In genomic region chr11:123454796-123455195, GRCh38 we compare ENCODE assay signal across 15 cellular contexts. TPM values are rescaled to one million over a fixed set of nuclear protein-coding genes. Genes with fewer than 3 reads are reported as not detected.
DNase-seq lines count a peak whose midpoint lies in the region; ATAC-seq, FAIRE-seq and TF ChIP-seq lines count a peak whose summit lies in the region.
"Had no signal": no experiment of that assay in that cellular context is flagged by ENCODE, and none has a peak within 500 bp of the region (broad histone marks: within the 10 kb centered on the region; RNA-seq: fewer than 3 reads in every experiment).

No MANE protein-coding gene starts in this region.

- H4K20me1 ChIP-seq in HCT116 (ENCODE audit: insufficient read depth) (no peaks in the 10 kb centered on the region), keratinocyte (ENCODE audit: control insufficient read depth, extremely low read depth, insufficient read depth, low read length) (no peaks in the 10 kb centered on the region)

- H3K4me3 Mint-ChIP-seq in activated CD8-positive, alpha-beta memory T cell treated with anti-CD3 and anti-CD28 coated beads, Interleukin-2, amount 10 ng/mL, durations not matched to agents 7 days and 5 days: peak overlapping the region; percentile 75
- H3K4me3 Mint-ChIP-seq in activated T-helper 2 cell treated with anti-CD3 and anti-CD28 coated beads, Interferon-gamma antibody, Interleukin-2, Interleukin-4, amounts not matched to agents 10 μg/mL and 5 μg/mL and 100 μg/mL, durations not matched to agents 14 hours and 24 hours and 36 hours (ENCODE audit: low read depth): peak overlapping the region; percentile 84

- H3K79me2 ChIP-seq in HCT116 (ENCODE audit: insufficient read depth, low read length): no peaks in the 10 kb centered on the region
- H3K79me2 ChIP-seq in keratinocyte (ENCODE audit: control insufficient read depth, insufficient read depth, low read length): no peaks in the 10 kb centered on the region

- peak overlapping the region; percentile 38 to 50 for H3K4me3 ChIP-seq in HCT116 (replicated peaks in 1 of 2; ENCODE audit: low read depth in 1 of 2, low read length in 2 of 2)
- no peak overlapping the region for H3K4me3 ChIP-seq in keratinocyte (ENCODE audit: control insufficient read depth in 2 of 3, extremely low read depth in 1 of 3, insufficient read depth in 2 of 3, low read depth in 1 of 3, low read length in 3 of 3)
- H3K4me3 ChIP-seq: SJSA1, vagina had no signal

- intact Hi-C loops in HCT116 (cut with micrococcal nuclease): no loop called here
- intact Hi-C loops in activated T-helper 2 cell treated with anti-CD3 and anti-CD28 coated beads, Interferon-gamma antibody, Interleukin-2, Interleukin-4, amounts not matched to agents 10 μg/mL and 5 μg/mL and 100 μg/mL, durations not matched to agents 14 hours and 24 hours and 36 hours (cut with micrococcal nuclease): loop anchor here (1.0 to 10.0 kb wide), 9 partner anchors 15 to 597 kb away; partner anchors contain the start of genes HSPA8 and OR6X1

- POLR2A ChIA-PET in HCT116 (lab: Charles Lee): interaction anchor here (1.0 to 1.2 kb wide), 3 partner anchors 9 to 15 kb away, joined by 3 to 5 read pairs (median 3); no protein-coding TSS in a partner anchor

- ATAC-seq in activated CD8-positive, alpha-beta memory T cell treated with anti-CD3 and anti-CD28 coated beads, Interleukin-2, amount 10 ng/mL, durations not matched to agents 7 days and 5 days: no peak
- ATAC-seq in HCT116: peak; percentile 4; the same call in 1 of the 2 replicates
- ATAC-seq: left lobe of liver had no signal

- H3K4me1 ChIP-seq in HCT116 (ENCODE audit: control insufficient read depth in 1 of 2, insufficient read depth in 2 of 2, low read length in 2 of 2): peaks cover 22 to 58% of the 10 kb centered on the region in 2 experiments
- peaks cover 12% of the 10 kb centered on the region for H3K4me1 ChIP-seq in keratinocyte (ENCODE audit: control insufficient read depth, extremely low read depth, insufficient read depth, low read length)
- H3K4me1 ChIP-seq: SJSA1, vagina had no signal

- DNase-seq in activated CD8-positive, alpha-beta memory T cell treated with anti-CD3 and anti-CD28 coated beads, Interleukin-2, amount 10 ng/mL, durations not matched to agents 7 days and 5 days: no peak
- no peak for DNase-seq in activated CD8-positive, alpha-beta memory T cell treated with anti-CD3 and anti-CD28 coated beads for 24 hours
- DNase-seq in HCT116 (ENCODE audit: low read depth, low spot score) (no peak), keratinocyte (ENCODE audit: low read depth, low spot score) (no peak), SHP77 treated with DMSO at 0.1 percent for 48 hours (lab: John Stamatoyannopoulos, UW) (no peak), NCI-H1105 treated with DMSO at 0.1 percent for 48 hours (lab: John Stamatoyannopoulos, UW) (no peak), amygdala (lab: John Stamatoyannopoulos, UW) (no peak)
- no peak for DNase-seq in activated T-helper 2 cell treated with anti-CD3 and anti-CD28 coated beads, Interferon-gamma antibody, Interleukin-2, Interleukin-4, amounts not matched to agents 10 μg/mL and 5 μg/mL and 100 μg/mL, durations not matched to agents 14 hours and 24 hours and 36 hours (ENCODE audit: low spot score)
- DNase-seq: ACHN, anterior cingulate cortex, NCI-H345 had no signal

- CTCF ChIA-PET in activated CD8-positive, alpha-beta memory T cell treated with anti-CD3 and anti-CD28 coated beads, Interleukin-2, amount 10 ng/mL, durations not matched to agents 7 days and 5 days (lab: Charles Lee): interaction anchor here (1.0 to 2.1 kb wide), 4 partner anchors 10 to 20 kb away, joined by 3 to 17 read pairs (median 7); no protein-coding TSS in a partner anchor
- CTCF ChIA-PET in HCT116 (lab: Charles Lee): no interaction called here

- no peak for FAIRE-seq in keratinocyte (lab: Jason Lieb, UNC)
- FAIRE-seq: H1 had no signal

- H3K27ac ChIP-seq in HCT116 (ENCODE audit: low read depth, low read length) (peak overlapping the region; percentile 68), keratinocyte (ENCODE audit: control insufficient read depth, insufficient read depth, low read length) (no peak overlapping the region)
- H3K27ac ChIP-seq: SJSA1, vagina had no signal

- H3K36me3 ChIP-seq in HCT116 (ENCODE audit: control insufficient read depth in 1 of 2, insufficient read depth in 2 of 2, low read length in 2 of 2): no peaks in the 10 kb centered on the region
- H3K36me3 ChIP-seq in keratinocyte (ENCODE audit: control insufficient read depth in 2 of 2, extremely low read depth in 1 of 2, insufficient read depth in 2 of 2, low read length in 2 of 2): no peaks in the 10 kb centered on the region
- H3K36me3 ChIP-seq: SJSA1, vagina had no signal

- H3K27me3 ChIP-seq in HCT116 (ENCODE audit: insufficient read depth, low read length) (no peaks in the 10 kb centered on the region), keratinocyte (ENCODE audit: control insufficient read depth, extremely low read depth, insufficient read depth, low read length) (no peaks in the 10 kb centered on the region)
- H3K27me3 ChIP-seq: SJSA1, vagina had no signal

- peaks cover 46% of the 10 kb centered on the region for H3K36me3 Mint-ChIP-seq in activated CD8-positive, alpha-beta memory T cell treated with anti-CD3 and anti-CD28 coated beads, Interleukin-2, amount 10 ng/mL, durations not matched to agents 7 days and 5 days
- H3K36me3 Mint-ChIP-seq in activated T-helper 2 cell treated with anti-CD3 and anti-CD28 coated beads, Interferon-gamma antibody, Interleukin-2, Interleukin-4, amounts not matched to agents 10 μg/mL and 5 μg/mL and 100 μg/mL, durations not matched to agents 14 hours and 24 hours and 36 hours (ENCODE audit: low read depth): peaks cover 74% of the 10 kb centered on the region

- no peak overlapping the region for H2AFZ ChIP-seq in HCT116 (ENCODE audit: low read depth, low read length, poor library complexity, severe bottlenecking)
- no peak overlapping the region for H2AFZ ChIP-seq in keratinocyte (ENCODE audit: control insufficient read depth, low read length)

- TSS peak; percentile 84 for BruUV-seq in HCT116 (replicated peaks; lab: Mats Ljungman, UMichigan)

- TF ChIP-seq CTCF in HCT116 (IDR thresholded peaks at IDR 0.05 in 2 of 3, conservative IDR thresholded peaks at IDR 0.05 in 1 of 3; ENCODE audit: borderline replicate concordance in 1 of 3, insufficient read depth in 1 of 3, low read depth in 2 of 3, low read length in 2 of 3) (no peak), keratinocyte (optimal IDR thresholded peaks at IDR 0.05 in 1 of 3, IDR thresholded peaks at IDR 0.05 in 1 of 3, conservative IDR thresholded peaks at IDR 0.05 in 1 of 3; ENCODE audit: extremely low read depth in 1 of 3, insufficient read depth in 2 of 3, low read length in 3 of 3) (no peak)

- dilution Hi-C loops in keratinocyte (cut with MboI; ENCODE audit: extremely low pct_ligation_motif_present, low sequenced_read_pairs): no loop called here

- H3K27ac Mint-ChIP-seq in activated CD8-positive, alpha-beta memory T cell treated with anti-CD3 and anti-CD28 coated beads, Interleukin-2, amount 10 ng/mL, durations not matched to agents 7 days and 5 days: peak overlapping the region; percentile 97
- peak overlapping the region; percentile 97 for H3K27ac Mint-ChIP-seq in activated T-helper 2 cell treated with anti-CD3 and anti-CD28 coated beads, Interferon-gamma antibody, Interleukin-2, Interleukin-4, amounts not matched to agents 10 μg/mL and 5 μg/mL and 100 μg/mL, durations not matched to agents 14 hours and 24 hours and 36 hours

- H3K4me1 Mint-ChIP-seq in activated CD8-positive, alpha-beta memory T cell treated with anti-CD3 and anti-CD28 coated beads, Interleukin-2, amount 10 ng/mL, durations not matched to agents 7 days and 5 days: peaks cover 88% of the 10 kb centered on the region
- peaks cover 82% of the 10 kb centered on the region for H3K4me1 Mint-ChIP-seq in activated T-helper 2 cell treated with anti-CD3 and anti-CD28 coated beads, Interferon-gamma antibody, Interleukin-2, Interleukin-4, amounts not matched to agents 10 μg/mL and 5 μg/mL and 100 μg/mL, durations not matched to agents 14 hours and 24 hours and 36 hours (ENCODE audit: low read depth)

- no peaks in the 10 kb centered on the region for H3K9me2 ChIP-seq in HCT116 (ENCODE audit: insufficient read depth)

- H3K9ac ChIP-seq in HCT116 (ENCODE audit: low read length) (peak overlapping the region; percentile 48), keratinocyte (ENCODE audit: control insufficient read depth, extremely low read depth, insufficient read depth, low read length) (no peak overlapping the region)

- TF ChIP-seq RAD21 in HCT116 (IDR thresholded peaks at IDR 0.05; ENCODE audit: low read depth): no peak

- no peaks in the 10 kb centered on the region for H3K27me3 Mint-ChIP-seq in activated CD8-positive, alpha-beta memory T cell treated with anti-CD3 and anti-CD28 coated beads, Interleukin-2, amount 10 ng/mL, durations not matched to agents 7 days and 5 days
- H3K27me3 Mint-ChIP-seq in activated T-helper 2 cell treated with anti-CD3 and anti-CD28 coated beads, Interferon-gamma antibody, Interleukin-2, Interleukin-4, amounts not matched to agents 10 μg/mL and 5 μg/mL and 100 μg/mL, durations not matched to agents 14 hours and 24 hours and 36 hours (ENCODE audit: low read depth): no peaks in the 10 kb centered on the region

- H3K9me1 ChIP-seq in keratinocyte (ENCODE audit: control insufficient read depth, extremely low read depth, insufficient read depth, low read length): no peaks in the 10 kb centered on the region

- TF ChIP-seq POLR2A in HCT116 (IDR thresholded peaks at IDR 0.05; ENCODE audit: borderline replicate concordance, extremely low read depth, insufficient read depth, insufficient read length): no peak

- no peaks in the 10 kb centered on the region for H3K9me3 Mint-ChIP-seq in activated CD8-positive, alpha-beta memory T cell treated with anti-CD3 and anti-CD28 coated beads, Interleukin-2, amount 10 ng/mL, durations not matched to agents 7 days and 5 days (ENCODE audit: low read depth)
- H3K9me3 Mint-ChIP-seq in activated T-helper 2 cell treated with anti-CD3 and anti-CD28 coated beads, Interferon-gamma antibody, Interleukin-2, Interleukin-4, amounts not matched to agents 10 μg/mL and 5 μg/mL and 100 μg/mL, durations not matched to agents 14 hours and 24 hours and 36 hours: no peaks in the 10 kb centered on the region

- no peaks in the 10 kb centered on the region for H3K9me3 ChIP-seq in HCT116 (ENCODE audit: control insufficient read depth in 1 of 2, insufficient read depth in 1 of 2, low read depth in 1 of 2, low read length in 2 of 2)
- H3K9me3 ChIP-seq in keratinocyte (ENCODE audit: control insufficient read depth, low read depth, low read length): no peaks in the 10 kb centered on the region
- H3K9me3 ChIP-seq: SJSA1, vagina had no signal

- RAD21 ChIA-PET in HCT116 (lab: Charles Lee; ENCODE audit: low non-redundant PET in 1 of 2, low total read pairs in 2 of 2, uncharacterized antibody in 2 of 2, unreplicated experiment in 2 of 2): no interaction called here

- H3K4me2 ChIP-seq in HCT116 (ENCODE audit: low read length) (peak overlapping the region; percentile 75), keratinocyte (ENCODE audit: control insufficient read depth, extremely low read depth, insufficient read depth, low read depth, low read length) (peak overlapping the region; percentile 19)

RNA-seq across cellular contexts. Expression of gene GRAMD1B, which starts 24.7 kb away (rescaled TPM):
- total RNA-seq in activated CD8-positive, alpha-beta memory T cell treated with anti-CD3 and anti-CD28 coated beads, Interleukin-2, amount 10 ng/mL, durations not matched to agents 7 days and 5 days: 10 to 100 TPM; 75.6 to 89.9 TPM
- total RNA-seq in HCT116 (2021; ENCODE audit: unreplicated experiment): 12.7 TPM
- 5.2 and 6.2 TPM in 2 replicates for polyA plus RNA-seq in HCT116 (2012)
- total RNA-seq in activated T-helper 2 cell treated with anti-CD3 and anti-CD28 coated beads, Interferon-gamma antibody, Interleukin-2, Interleukin-4, amounts not matched to agents 10 μg/mL and 5 μg/mL and 100 μg/mL, durations not matched to agents 14 hours and 24 hours and 36 hours: 159 and 166 TPM in 2 replicates
- polyA plus RNA-seq in keratinocyte: 0.03 to 0.05 TPM (median 0.04 TPM) in 3 replicates
- not detected for polyA plus RNA-seq in keratinocyte (2011; ENCODE audit: low read depth)
- 0.03 and 0.05 TPM in 2 replicates for polyA plus RNA-seq in keratinocyte (2011; cell fraction: cytosol; rRNA removed)
- polyA plus RNA-seq in keratinocyte (2011; cell fraction: nucleus; rRNA removed): 0.31 and 0.33 TPM in 2 replicates
- polyA plus RNA-seq in keratinocyte (2012; ENCODE audit: low replicate concordance): not detected in 2 replicates
- 0.16 TPM in 1 of 3 replicates, not detected in the others for polyA minus RNA-seq in keratinocyte
- 0.96 TPM for polyA minus RNA-seq in keratinocyte (2011; cell fraction: cytosol; rRNA and poly(A)+ RNA removed)
- polyA minus RNA-seq in keratinocyte (2011; cell fraction: nucleus; rRNA and poly(A)+ RNA removed): 0.32 and 0.62 TPM in 2 replicates

Comparison
In these comparisons a context has a peak if more than half of its experiments do, and no peak if none do; other contexts are left out.
1. H3K4me3 ChIP-seq: peak in HCT116 (2 of 2); none in keratinocyte (0 of 3).